1 cellular context compared by ENCODE assay signal in the genomic region with DNA sequence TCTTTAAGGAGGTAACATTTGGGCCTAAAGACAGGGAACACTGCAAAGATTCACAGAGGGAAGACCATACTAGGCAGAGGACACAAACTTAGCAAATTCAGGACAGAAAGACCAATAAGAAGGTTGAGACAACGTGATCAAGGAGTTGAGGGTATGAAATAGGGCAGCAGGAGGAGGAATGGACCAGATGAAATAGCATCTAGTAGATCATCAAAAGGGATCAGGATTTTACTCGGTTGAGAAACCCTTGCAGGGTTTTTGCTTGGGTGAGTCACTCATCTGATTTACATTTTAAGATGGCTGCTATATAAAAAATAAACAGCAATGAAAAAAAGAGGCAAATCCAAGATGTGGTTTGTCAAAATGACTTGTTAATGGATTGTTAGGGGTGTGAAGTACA.
TF ChIP-seq lines count a peak whose summit lies in the region.

No MANE protein-coding gene starts in this region.

TF ChIP-seq in SK-N-SH treated with all-trans-retinoic acid at 6 μM for 48 hours, 23 proteins besides CTCF, POLR2A, EP300 and RAD21 (continued from another document):
- TF ChIP-seq CSRNP3 (CRISPR knock-in tag; IDR thresholded peaks at IDR 0.05) (no peak), RARB (CRISPR knock-in tag; IDR thresholded peaks at IDR 0.05) (no peak), GLIS3 (CRISPR knock-in tag; IDR thresholded peaks at IDR 0.05) (no peak), ISL1 (CRISPR knock-in tag; IDR thresholded peaks at IDR 0.05) (no peak), ZC3H10 (CRISPR knock-in tag; IDR thresholded peaks at IDR 0.05) (no peak), ZNF565 (CRISPR knock-in tag; conservative IDR thresholded peaks at IDR 0.05; ENCODE audit: low read depth) (no peak), OSR1 (CRISPR knock-in tag; IDR thresholded peaks at IDR 0.05) (no peak), PATZ1 (CRISPR knock-in tag; IDR thresholded peaks at IDR 0.05; ENCODE audit: borderline replicate concordance) (no peak), ZNF8 (CRISPR knock-in tag; IDR thresholded peaks at IDR 0.05) (no peak)
- TF ChIP-seq, protein P1, sequence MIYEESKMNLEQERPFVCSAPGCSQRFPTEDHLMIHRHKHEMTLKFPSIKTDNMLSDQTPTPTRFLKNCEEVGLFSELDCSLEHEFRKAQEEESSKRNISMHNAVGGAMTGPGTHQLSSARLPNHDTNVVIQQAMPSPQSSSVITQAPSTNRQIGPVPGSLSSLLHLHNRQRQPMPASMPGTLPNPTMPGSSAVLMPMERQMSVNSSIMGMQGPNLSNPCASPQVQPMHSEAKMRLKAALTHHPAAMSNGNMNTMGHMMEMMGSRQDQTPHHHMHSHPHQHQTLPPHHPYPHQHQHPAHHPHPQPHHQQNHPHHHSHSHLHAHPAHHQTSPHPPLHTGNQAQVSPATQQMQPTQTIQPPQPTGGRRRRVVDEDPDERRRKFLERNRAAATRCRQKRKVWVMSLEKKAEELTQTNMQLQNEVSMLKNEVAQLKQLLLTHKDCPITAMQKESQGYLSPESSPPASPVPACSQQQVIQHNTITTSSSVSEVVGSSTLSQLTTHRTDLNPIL (CRISPR knock-in tag; IDR thresholded peaks at IDR 0.05; ENCODE audit: low read depth), result no peak
- TF ChIP-seq, protein P2, sequence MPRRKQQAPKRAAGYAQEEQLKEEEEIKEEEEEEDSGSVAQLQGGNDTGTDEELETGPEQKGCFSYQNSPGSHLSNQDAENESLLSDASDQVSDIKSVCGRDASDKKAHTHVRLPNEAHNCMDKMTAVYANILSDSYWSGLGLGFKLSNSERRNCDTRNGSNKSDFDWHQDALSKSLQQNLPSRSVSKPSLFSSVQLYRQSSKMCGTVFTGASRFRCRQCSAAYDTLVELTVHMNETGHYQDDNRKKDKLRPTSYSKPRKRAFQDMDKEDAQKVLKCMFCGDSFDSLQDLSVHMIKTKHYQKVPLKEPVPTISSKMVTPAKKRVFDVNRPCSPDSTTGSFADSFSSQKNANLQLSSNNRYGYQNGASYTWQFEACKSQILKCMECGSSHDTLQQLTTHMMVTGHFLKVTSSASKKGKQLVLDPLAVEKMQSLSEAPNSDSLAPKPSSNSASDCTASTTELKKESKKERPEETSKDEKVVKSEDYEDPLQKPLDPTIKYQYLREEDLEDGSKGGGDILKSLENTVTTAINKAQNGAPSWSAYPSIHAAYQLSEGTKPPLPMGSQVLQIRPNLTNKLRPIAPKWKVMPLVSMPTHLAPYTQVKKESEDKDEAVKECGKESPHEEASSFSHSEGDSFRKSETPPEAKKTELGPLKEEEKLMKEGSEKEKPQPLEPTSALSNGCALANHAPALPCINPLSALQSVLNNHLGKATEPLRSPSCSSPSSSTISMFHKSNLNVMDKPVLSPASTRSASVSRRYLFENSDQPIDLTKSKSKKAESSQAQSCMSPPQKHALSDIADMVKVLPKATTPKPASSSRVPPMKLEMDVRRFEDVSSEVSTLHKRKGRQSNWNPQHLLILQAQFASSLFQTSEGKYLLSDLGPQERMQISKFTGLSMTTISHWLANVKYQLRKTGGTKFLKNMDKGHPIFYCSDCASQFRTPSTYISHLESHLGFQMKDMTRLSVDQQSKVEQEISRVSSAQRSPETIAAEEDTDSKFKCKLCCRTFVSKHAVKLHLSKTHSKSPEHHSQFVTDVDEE (CRISPR knock-in tag; IDR thresholded peaks at IDR 0.05), result no peak
TF ChIP-seq in SK-N-SH treated with all-trans-retinoic acid at 6 μM for 48 hours: peak in this region for 0.
